In the genomic region with DNA sequence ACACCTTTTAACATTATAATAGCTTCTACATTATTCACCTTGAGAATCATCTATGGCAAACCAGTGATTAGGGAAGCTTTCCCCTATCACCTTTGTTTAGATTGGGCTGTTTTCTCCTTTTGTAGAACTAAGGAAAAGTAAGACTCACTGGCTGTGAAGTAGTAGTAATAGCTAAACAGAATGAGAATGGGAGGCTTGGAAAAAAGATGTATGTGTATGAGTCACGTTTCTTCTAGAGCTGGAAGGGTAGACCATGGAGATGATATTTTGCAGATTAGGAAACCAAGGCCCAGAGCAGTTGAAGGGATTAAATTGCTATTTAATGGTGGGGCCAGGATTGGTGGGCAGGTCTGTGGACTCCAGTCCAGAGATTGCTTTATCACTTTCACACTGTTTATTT, we compare ENCODE assay signal across 10 cellular contexts. TPM values are rescaled to one million over a fixed set of nuclear protein-coding genes. Genes with fewer than 3 reads are reported as not detected.
DNase-seq lines count a peak whose midpoint lies in the region; ATAC-seq and TF ChIP-seq lines count a peak whose summit lies in the region.
"Had no signal": no experiment of that assay in that cellular context is flagged by ENCODE, and none has a peak within 500 bp of the region (broad histone marks: within the 10 kb centered on the region; RNA-seq: fewer than 3 reads in every experiment).

No MANE protein-coding gene starts in this region.

- no peaks in the 10 kb centered on the region for H3K27me3 Mint-ChIP-seq in natural killer cell treated with Interleukin-12 subunit alpha and Interleukin-12 subunit beta and Interleukin-15 and Interleukin-18, amount 100 ng/mL, for 72 hours

- H3F3A ChIP-seq in PC-3 (ENCODE audit: low read length, unreplicated experiment), result no peaks in the 10 kb centered on the region

- H3K27ac ChIP-seq in PC-3 (ENCODE audit: low read length) (no peak overlapping the region), esophagus muscularis mucosa (replicated peaks in 1 of 4) (peak overlapping the region in 2 of 4 donors; percentile 98 to 99)

- H3K36me3 Mint-ChIP-seq in stimulated activated effector memory CD8-positive, alpha-beta T cell treated with anti-CD3 and anti-CD28 coated beads, Interleukin-12 subunit alpha, Interleukin-12 subunit beta, amount 100 ng/mL, for 72 hours, result peaks cover 9% of the 10 kb centered on the region
- H3K36me3 Mint-ChIP-seq in natural killer cell treated with Interleukin-12 subunit alpha and Interleukin-12 subunit beta and Interleukin-15 and Interleukin-18, amount 100 ng/mL, for 72 hours, result no peaks in the 10 kb centered on the region

- no TSS peak for BruUV-seq in PC-3 (replicated peaks; lab: Mats Ljungman, UMichigan)

- peak; percentile 48 for DNase-seq in EL
- DNase-seq in PC-3, result peak; percentile 43
- DNase-seq in esophagus muscularis mucosa (ENCODE audit: extremely low spot score), result no peak
- peak; percentile 29 for DNase-seq in renal cortical epithelial cell (ENCODE audit: low read depth)
- DNase-seq in hippocampal formation (lab: John Stamatoyannopoulos, UW), result no peak
- no peak for DNase-seq in stimulated activated effector memory CD8-positive, alpha-beta T cell treated with anti-CD3 and anti-CD28 coated beads, Interleukin-12 subunit alpha, Interleukin-12 subunit beta, amount 100 ng/mL, for 72 hours (ENCODE audit: low spot score in 2 of 2)
- no peak for DNase-seq in natural killer cell treated with Interleukin-12 subunit alpha and Interleukin-12 subunit beta and Interleukin-15 and Interleukin-18, amount 100 ng/mL, for 72 hours (ENCODE audit: low spot score)
- no peak for DNase-seq in NCI-H2029 treated with DMSO at 0.1 percent for 48 hours (lab: John Stamatoyannopoulos, UW)
- DNase-seq: activated CD4-positive, alpha-beta T cell treated with anti-CD3 and anti-CD28 coated beads for 48 hours; NCI-H1105 treated with DMSO at 0.1 percent for 48 hours had no signal

- TF ChIP-seq POLR2A in esophagus muscularis mucosa (IDR thresholded peaks at IDR 0.05; ENCODE audit: low read depth), result no peak

- peak overlapping the region; percentile 91 for H3K4me2 ChIP-seq in PC-3 (ENCODE audit: low read length)

- H3K4me1 Mint-ChIP-seq in stimulated activated effector memory CD8-positive, alpha-beta T cell treated with anti-CD3 and anti-CD28 coated beads, Interleukin-12 subunit alpha, Interleukin-12 subunit beta, amount 100 ng/mL, for 72 hours, result peaks cover 48% of the 10 kb centered on the region
- peaks cover 38 to 43% of the 10 kb centered on the region in 2 donors for H3K4me1 Mint-ChIP-seq in natural killer cell treated with Interleukin-12 subunit alpha and Interleukin-12 subunit beta and Interleukin-15 and Interleukin-18, amount 100 ng/mL, for 72 hours (ENCODE audit: low read depth in 2 of 2)

- H3K4me3 Mint-ChIP-seq in stimulated activated effector memory CD8-positive, alpha-beta T cell treated with anti-CD3 and anti-CD28 coated beads, Interleukin-12 subunit alpha, Interleukin-12 subunit beta, amount 100 ng/mL, for 72 hours, result no peak overlapping the region
- no peak overlapping the region for H3K4me3 Mint-ChIP-seq in natural killer cell treated with Interleukin-12 subunit alpha and Interleukin-12 subunit beta and Interleukin-15 and Interleukin-18, amount 100 ng/mL, for 72 hours

- H3K9ac ChIP-seq in PC-3 (ENCODE audit: low read length), result no peak overlapping the region

- H3K9me2 ChIP-seq in PC-3 (replicated peaks; ENCODE audit: low read length), result no peaks in the 10 kb centered on the region

- intact Hi-C loops in PC-3 (cut with micrococcal nuclease), result loop anchor here (5.0 kb wide), 2 partner anchors 46 to 76 kb away; no protein-coding TSS in a partner anchor
- intact Hi-C loops in esophagus muscularis mucosa (cut with DNase I), result loop anchor here (5.0 kb wide), 1 partner anchor 76 kb away; no protein-coding TSS in a partner anchor

- no peaks in the 10 kb centered on the region for H3K36me3 ChIP-seq in PC-3 (ENCODE audit: low read depth, low read length)
- no peaks in the 10 kb centered on the region for H3K36me3 ChIP-seq in esophagus muscularis mucosa

- H3K4me3 ChIP-seq in PC-3 (ENCODE audit: low read length), result peak overlapping the region; percentile 98
- peak overlapping the region; percentile 80 to 98 (median 90) for H3K4me3 ChIP-seq in esophagus muscularis mucosa

- H3K4me1 ChIP-seq in PC-3 (ENCODE audit: insufficient read depth, low read length), result peaks cover 27% of the 10 kb centered on the region; the same call in 1 of the 2 replicates
- peaks cover 43 to 69% (median 60%) of the 10 kb centered on the region in 4 donors for H3K4me1 ChIP-seq in esophagus muscularis mucosa

- no peak for ATAC-seq in PC-3
- ATAC-seq in stimulated activated effector memory CD8-positive, alpha-beta T cell treated with anti-CD3 and anti-CD28 coated beads, Interleukin-12 subunit alpha, Interleukin-12 subunit beta, amount 100 ng/mL, for 72 hours, result no peak
- ATAC-seq in natural killer cell treated with Interleukin-12 subunit alpha and Interleukin-12 subunit beta and Interleukin-15 and Interleukin-18, amount 100 ng/mL, for 72 hours, result no peak

- 32% methylated on average over 1 of the region's 1 CpG for WGBS in esophagus muscularis mucosa

- H4K20me1 ChIP-seq in PC-3 (ENCODE audit: low read length), result peaks cover 27% of the 10 kb centered on the region; the same call in 1 of the 2 replicates

- H3K27me3 ChIP-seq in PC-3 (ENCODE audit: low read length), result no peaks in the 10 kb centered on the region
- H3K27me3 ChIP-seq in esophagus muscularis mucosa, result no peaks in the 10 kb centered on the region

- POLR2A ChIA-PET in PC-3 (lab: Charles Lee; ENCODE audit: unreplicated experiment), result no interaction called here

- H3K27ac Mint-ChIP-seq in stimulated activated effector memory CD8-positive, alpha-beta T cell treated with anti-CD3 and anti-CD28 coated beads, Interleukin-12 subunit alpha, Interleukin-12 subunit beta, amount 100 ng/mL, for 72 hours, result no peak overlapping the region
- no peak overlapping the region for H3K27ac Mint-ChIP-seq in natural killer cell treated with Interleukin-12 subunit alpha and Interleukin-12 subunit beta and Interleukin-15 and Interleukin-18, amount 100 ng/mL, for 72 hours

- peaks cover 68% of the 10 kb centered on the region for H3K79me2 ChIP-seq in PC-3 (ENCODE audit: low read length)

- no peaks in the 10 kb centered on the region for H3K9me3 Mint-ChIP-seq in stimulated activated effector memory CD8-positive, alpha-beta T cell treated with anti-CD3 and anti-CD28 coated beads, Interleukin-12 subunit alpha, Interleukin-12 subunit beta, amount 100 ng/mL, for 72 hours
- H3K9me3 Mint-ChIP-seq in natural killer cell treated with Interleukin-12 subunit alpha and Interleukin-12 subunit beta and Interleukin-15 and Interleukin-18, amount 100 ng/mL, for 72 hours, result peaks cover 2% of the 10 kb centered on the region

- no peak for TF ChIP-seq EP300 in esophagus muscularis mucosa (IDR thresholded peaks at IDR 0.05)

- no peaks in the 10 kb centered on the region for H3K9me3 ChIP-seq in PC-3 (ENCODE audit: low read length)
- H3K9me3 ChIP-seq in esophagus muscularis mucosa, result no peaks in the 10 kb centered on the region

- CTCF ChIA-PET in PC-3 (lab: Charles Lee), result no interaction called here

- H2AFZ ChIP-seq in PC-3 (ENCODE audit: low read length), result no peak overlapping the region

- TF ChIP-seq CTCF in PC-3 (conservative IDR thresholded peaks at IDR 0.05; ENCODE audit: low read depth, low read length) (no peak), esophagus muscularis mucosa (IDR thresholded peaks at IDR 0.05) (no peak)

RNA-seq across cellular contexts. Expression of a gene that starts 2.1 kb away (rescaled TPM):
- 12.1 and 15.6 TPM in 2 replicates for total RNA-seq in PC-3 (2014; rRNA removed)
- 10 to 100 TPM; 47.2 to 73.5 (median 59.5) TPM for total RNA-seq in esophagus muscularis mucosa
- 13.4 and 29.3 TPM in 2 replicates for total RNA-seq in renal cortical epithelial cell
- total RNA-seq in natural killer cell treated with Interleukin-12 subunit alpha and Interleukin-12 subunit beta and Interleukin-15 and Interleukin-18, amount 100 ng/mL, for 72 hours, result 1 to 10 TPM; 7.5 to 9.0 TPM

Comparison
In these comparisons a context has a peak if more than half of its experiments do, and no peak if none do; other contexts are left out.
1. DNase-seq: peak in EL (single experiment), PC-3 (single experiment) and renal cortical epithelial cell (single experiment); none in esophagus muscularis mucosa (single experiment), hippocampal formation (0 of 2), stimulated activated effector memory CD8-positive, alpha-beta T cell treated with anti-CD3 and anti-CD28 coated beads, Interleukin-12 subunit alpha, Interleukin-12 subunit beta, amount 100 ng/mL, for 72 hours (0 of 2), natural killer cell treated with Interleukin-12 subunit alpha and Interleukin-12 subunit beta and Interleukin-15 and Interleukin-18, amount 100 ng/mL, for 72 hours (single experiment) and NCI-H2029 treated with DMSO at 0.1 percent for 48 hours (single experiment).